Comparison of ENCODE assay signal across 8 cellular contexts in the genomic region with DNA sequence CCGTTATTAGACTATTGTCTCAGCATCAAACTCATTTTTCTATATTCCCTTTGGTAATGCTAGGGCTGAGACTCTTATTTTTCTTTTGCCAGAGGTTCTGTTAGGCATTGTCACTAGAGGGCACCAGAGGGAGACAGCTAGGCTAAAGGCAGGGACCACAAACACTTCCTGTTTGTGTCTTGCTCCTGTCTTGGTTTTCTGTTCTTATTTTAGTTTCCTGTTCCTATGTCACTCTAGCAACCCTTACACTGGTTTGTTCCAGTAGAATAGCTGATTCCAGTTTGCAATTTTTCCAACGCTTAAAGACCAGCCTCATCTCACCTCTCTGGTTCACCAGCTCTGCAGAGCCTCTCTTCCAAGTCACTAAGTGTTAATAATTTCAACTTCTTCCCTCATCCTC.
DNase-seq lines count a peak whose midpoint lies in the region; ATAC-seq and TF ChIP-seq lines count a peak whose summit lies in the region.

No MANE protein-coding gene starts in this region.

- H3K4me3 ChIP-seq in SJCRH30, result no peak overlapping the region
- H3K4me3 ChIP-seq in ascending aorta, result no peak overlapping the region
- no peak overlapping the region for H3K4me3 ChIP-seq in spleen

- TF ChIP-seq CTCF in HFFc6 (IDR thresholded peaks at IDR 0.05), result peak; percentile 90
- TF ChIP-seq CTCF in ascending aorta (IDR thresholded peaks at IDR 0.05), result peak; percentile 42 to 72 (median 56)
- peak; percentile 42 to 79 (median 72) for TF ChIP-seq CTCF in spleen (IDR thresholded peaks at IDR 0.05 in 8 of 11, conservative IDR thresholded peaks at IDR 0.05 in 3 of 11)

- DNase-seq in Right ventricle myocardium inferior (ENCODE audit: missing footprints) (no peak), cardiac septum (ENCODE audit: low spot score) (no peak), HFFc6 (peak; percentile 74), M059J (ENCODE audit: low read depth) (peak; percentile 69), SJCRH30 (peak; percentile 61 to 86), ascending aorta (ENCODE audit: low spot score in 2 of 2) (no peak), hepatic stellate cell (ENCODE audit: low spot score) (peak; percentile 28), spleen (no peak)

- no peak overlapping the region for H3K4me3 Mint-ChIP-seq in HFFc6

- no peaks in the 10 kb centered on the region for H3K4me1 ChIP-seq in SJCRH30
- peaks cover 0 to 3% of the 10 kb centered on the region in 2 donors for H3K4me1 ChIP-seq in ascending aorta
- H3K4me1 ChIP-seq in spleen, result peaks cover 0 to 12% (median 4%) of the 10 kb centered on the region in 6 donors

- intact Hi-C loops in Right ventricle myocardium inferior (cut with DNase I) (loop anchor here (2.0 to 10.0 kb wide), 5 partner anchors 23 to 1033 kb away; no protein-coding TSS in a partner anchor), cardiac septum (cut with DNase I) (loop anchor here (2.0 to 10.0 kb wide), 2 partner anchors 285 to 383 kb away; no protein-coding TSS in a partner anchor), ascending aorta (cut with DNase I) (loop anchor here (2.0 kb wide), 1 partner anchor 515 kb away; no protein-coding TSS in a partner anchor), spleen (cut with DNase I; ENCODE audit: low total_unique reads) (no loop called here)

- H3K27ac Mint-ChIP-seq in HFFc6, result no peak overlapping the region

- H3K4me1 Mint-ChIP-seq in HFFc6 (ENCODE audit: low read depth), result peaks cover 18% of the 10 kb centered on the region

- no peak overlapping the region for H3K27ac ChIP-seq in SJCRH30
- H3K27ac ChIP-seq in ascending aorta, result no peak overlapping the region
- H3K27ac ChIP-seq in spleen, result peak overlapping the region in 6 of 8 donors; percentile 2 to 62 (median 41)

- H3K36me3 ChIP-seq in SJCRH30 (no peaks in the 10 kb centered on the region), ascending aorta (no peaks in the 10 kb centered on the region), spleen (no peaks in the 10 kb centered on the region)

- H3K27me3 ChIP-seq in SJCRH30, result no peaks in the 10 kb centered on the region
- no peaks in the 10 kb centered on the region for H3K27me3 ChIP-seq in ascending aorta
- H3K27me3 ChIP-seq in spleen (replicated peaks in 1 of 7), result no peaks in the 10 kb centered on the region

- H3K9me3 ChIP-seq in SJCRH30 (replicated peaks) (no peaks in the 10 kb centered on the region; the same call in 1 of the 2 replicates), ascending aorta (no peaks in the 10 kb centered on the region), spleen (peaks cover 0 to 11% (median 3%) of the 10 kb centered on the region in 8 donors)

- no peak for TF ChIP-seq POLR2A in spleen (IDR thresholded peaks at IDR 0.05)

- no peaks in the 10 kb centered on the region for H3K9me3 Mint-ChIP-seq in HFFc6

- H3K27me3 Mint-ChIP-seq in HFFc6 (ENCODE audit: insufficient read depth), result peaks cover 9% of the 10 kb centered on the region

- H3K36me3 Mint-ChIP-seq in HFFc6 (ENCODE audit: low read depth), result no peaks in the 10 kb centered on the region

- 17 to 37% (median 30%) methylated on average over 2 of the region's 2 CpGs for WGBS in spleen, 5 donors

- ATAC-seq in Right ventricle myocardium inferior, result peak; percentile 59

Comparison
In these comparisons a context has a peak if more than half of its experiments do, and no peak if none do; other contexts are left out.
1. DNase-seq: peak in HFFc6 (single experiment), M059J (single experiment), SJCRH30 (2 of 2) and hepatic stellate cell (single experiment); none in Right ventricle myocardium inferior (single experiment), cardiac septum (single experiment), ascending aorta (0 of 2) and spleen (single experiment).
2. H3K27ac ChIP-seq: peak in spleen (6 of 8); none in SJCRH30 (single experiment) and ascending aorta (0 of 2).
3. Peak in every context shown above with its lines, with median percentiles within 50 percentile points of each other: CTCF ChIP-seq.